8 cellular contexts compared by ENCODE assay signal in the genomic region with DNA sequence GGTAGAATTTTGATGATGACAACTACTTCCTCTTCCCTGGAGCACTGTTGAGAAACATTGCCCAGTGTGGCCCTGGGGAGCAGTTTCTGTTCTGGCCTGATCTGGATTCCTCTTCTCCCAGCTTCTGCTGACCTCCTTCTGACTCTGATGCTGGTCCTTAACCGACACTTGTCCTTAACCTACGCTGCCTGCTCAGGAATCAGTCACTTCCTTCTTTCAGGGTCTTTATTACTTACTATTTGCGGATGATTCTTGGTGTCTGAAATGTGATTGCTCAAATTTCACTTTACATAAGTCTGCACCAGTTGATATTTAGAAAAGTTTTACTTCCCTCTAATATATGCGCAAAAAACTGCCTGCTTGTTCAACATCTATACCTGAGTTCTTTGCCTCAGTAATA.
A peak's percentile ranks its signal among the peaks of the same experiment; 100 is the strongest.
DNase-seq lines count a peak whose midpoint lies in the region; ATAC-seq and TF ChIP-seq lines count a peak whose summit lies in the region.

No MANE protein-coding gene starts in this region.

- H3K27me3 Mint-ChIP-seq in glutamatergic neuron (ENCODE audit: unreplicated experiment) = no peaks in the 10 kb centered on the region
- peaks cover 3% of the 10 kb centered on the region for H3K27me3 Mint-ChIP-seq in nephron progenitor cell (ENCODE audit: low read depth, poor library complexity)

- no peaks in the 10 kb centered on the region for H3K4me1 Mint-ChIP-seq in glutamatergic neuron (ENCODE audit: low read depth, unreplicated experiment)
- H3K4me1 Mint-ChIP-seq in nephron progenitor cell = peaks cover 14% of the 10 kb centered on the region

- no peaks in the 10 kb centered on the region for H3K9me3 ChIP-seq in neutrophil

- peaks cover 42 to 46% of the 10 kb centered on the region in 2 experiments for H3K4me1 ChIP-seq in neutrophil (ENCODE audit: control insufficient read depth in 1 of 2, insufficient read depth in 1 of 2, low read depth in 1 of 2, low read length in 1 of 2)

- H3K36me3 Mint-ChIP-seq in glutamatergic neuron (ENCODE audit: unreplicated experiment) (no peaks in the 10 kb centered on the region), nephron progenitor cell (ENCODE audit: low read depth) (no peaks in the 10 kb centered on the region)

- H3K27ac Mint-ChIP-seq in glutamatergic neuron (ENCODE audit: unreplicated experiment) (no peak overlapping the region), nephron progenitor cell (no peak overlapping the region)

- no peak overlapping the region for H3K4me3 Mint-ChIP-seq in glutamatergic neuron (ENCODE audit: unreplicated experiment)
- no peak overlapping the region for H3K4me3 Mint-ChIP-seq in nephron progenitor cell

- no peaks in the 10 kb centered on the region for H3K36me3 ChIP-seq in neutrophil

- no peaks in the 10 kb centered on the region for H3K27me3 ChIP-seq in neutrophil

- DNase-seq in EL = peak; percentile 16
- peak; percentile 2 for DNase-seq in T1000 (lab: John Stamatoyannopoulos, UW)
- DNase-seq in HT-29 (ENCODE audit: low spot score) = no peak
- DNase-seq in cortex of kidney (lab: John Stamatoyannopoulos, UW) = no peak
- no peak for DNase-seq in glutamatergic neuron
- no peak for DNase-seq in nephron progenitor cell

- peak overlapping the region in 1 of 2 experiments; percentile 7 for H3K4me3 ChIP-seq in neutrophil (ENCODE audit: low read depth in 1 of 2, low read length in 1 of 2)

- peak overlapping the region; percentile 89 for H3K27ac ChIP-seq in neutrophil

- TF ChIP-seq CTCF in neutrophil (IDR thresholded peaks at IDR 0.05) = no peak
- no peak for TF ChIP-seq CTCF in glutamatergic neuron (IDR thresholded peaks at IDR 0.05; ENCODE audit: partially characterized antibody, unreplicated experiment)
- no peak for TF ChIP-seq CTCF in nephron progenitor cell (IDR thresholded peaks at IDR 0.05)

- no peaks in the 10 kb centered on the region for H3K9me3 Mint-ChIP-seq in glutamatergic neuron (ENCODE audit: unreplicated experiment)
- H3K9me3 Mint-ChIP-seq in nephron progenitor cell = no peaks in the 10 kb centered on the region

- peak; percentile 84 for ATAC-seq in HG02870 (IDR thresholded peaks at IDR 0.05; ENCODE audit: unreplicated experiment)

Comparison
In these comparisons a context has a peak if more than half of its experiments do, and no peak if none do; other contexts are left out.
1. DNase-seq: peak in EL (single experiment) and T1000 (single experiment); none in HT-29 (single experiment), cortex of kidney (single experiment), glutamatergic neuron (single experiment) and nephron progenitor cell (single experiment).